Comparison of ENCODE assay signal across 22 cellular contexts in genomic region chr10:27413387-27413786, GRCh38.
"Had no signal": no experiment of that assay in that cellular context is flagged by ENCODE, and none has a peak within 500 bp of the region (broad histone marks: within the 10 kb centered on the region; RNA-seq: fewer than 3 reads in every experiment).

No MANE protein-coding gene starts in this region.

- H3K27ac ChIP-seq: brain microvascular endothelial cell, epithelial cell of prostate, neutrophil, right atrium auricular region, stomach, testis had no signal

- H3K4me3 Mint-ChIP-seq: activated CD4-positive, alpha-beta T cell treated with anti-CD3 and anti-CD28 coated beads, Interleukin-2, amount 10 ng/mL, durations not matched to agents 7 days and 5 days; activated CD8-positive, alpha-beta T cell treated with anti-CD3 and anti-CD28 coated beads, Interleukin-2, amount 10 ng/mL, durations not matched to agents 7 days and 5 days; activated naive CD8-positive, alpha-beta T cell treated with anti-CD3 and anti-CD28 coated beads, Interleukin-2, amount 10 ng/mL, durations not matched to agents 7 days and 5 days; activated T-cell treated with anti-CD3 and anti-CD28 coated beads, Interleukin-2, amount 50 U/mL, for 24 hours; endodermal cell; natural killer cell; type B pancreatic cell had no signal

- DNase-seq: activated CD4-positive, alpha-beta T cell treated with anti-CD3 and anti-CD28 coated beads, Interleukin-2, amount 10 ng/mL, durations not matched to agents 7 days and 5 days; activated CD8-positive, alpha-beta T cell treated with anti-CD3 and anti-CD28 coated beads, Interleukin-2, amount 10 ng/mL, durations not matched to agents 7 days and 5 days; activated naive CD4-positive, alpha-beta T cell treated with Interleukin-2 at 50 U/mL for 16 hours; activated naive CD8-positive, alpha-beta T cell treated with anti-CD3 and anti-CD28 coated beads, Interleukin-2, amount 10 ng/mL, durations not matched to agents 7 days and 5 days; activated T-cell treated with anti-CD3 and anti-CD28 coated beads, Interleukin-2, amount 50 U/mL, for 24 hours; brain microvascular endothelial cell; central memory CD4-positive, alpha-beta T cell; endodermal cell; left cardiac atrium; natural killer cell; stimulated activated CD4-positive, alpha-beta T cell treated with anti-CD3 and anti-CD28 coated beads, Interleukin-15, amount 100 ng/mL, for 24 hours; stimulated activated CD4-positive, alpha-beta T cell treated with anti-CD3 and anti-CD28 coated beads, Interleukin-2, amount 100 ng/mL, for 48 hours; stomach; T1000; testis had no signal

- ATAC-seq: activated CD4-positive, CD25-positive, alpha-beta regulatory T cell treated with anti-CD3 and anti-CD28 coated beads, Interleukin-2, amount 50 U/mL, for 24 hours; activated CD8-positive, alpha-beta T cell treated with anti-CD3 and anti-CD28 coated beads, Interleukin-2, amount 10 ng/mL, durations not matched to agents 7 days and 5 days; left cardiac atrium; natural killer cell had no signal

- H3K9me3 ChIP-seq: neutrophil, testis had no signal

- H3K27me3 ChIP-seq: brain microvascular endothelial cell, testis had no signal

- H3K9me3 Mint-ChIP-seq: activated CD4-positive, alpha-beta T cell treated with anti-CD3 and anti-CD28 coated beads, Interleukin-2, amount 10 ng/mL, durations not matched to agents 7 days and 5 days; activated naive CD8-positive, alpha-beta T cell treated with anti-CD3 and anti-CD28 coated beads, Interleukin-2, amount 10 ng/mL, durations not matched to agents 7 days and 5 days; activated T-cell treated with anti-CD3 and anti-CD28 coated beads, Interleukin-2, amount 50 U/mL, for 24 hours; activated T-helper 2 cell treated with anti-CD3 and anti-CD28 coated beads, Interferon-gamma antibody, Interleukin-2, Interleukin-4, amounts not matched to agents 10 μg/mL and 5 μg/mL and 100 μg/mL, durations not matched to agents 14 hours and 24 hours and 36 hours; natural killer cell; type B pancreatic cell had no signal

- H3K27ac Mint-ChIP-seq: activated CD4-positive, alpha-beta T cell treated with anti-CD3 and anti-CD28 coated beads, Interleukin-2, amount 10 ng/mL, durations not matched to agents 7 days and 5 days; activated CD8-positive, alpha-beta T cell treated with anti-CD3 and anti-CD28 coated beads, Interleukin-2, amount 10 ng/mL, durations not matched to agents 7 days and 5 days; activated naive CD8-positive, alpha-beta T cell treated with anti-CD3 and anti-CD28 coated beads, Interleukin-2, amount 10 ng/mL, durations not matched to agents 7 days and 5 days; activated T-cell treated with anti-CD3 and anti-CD28 coated beads, Interleukin-2, amount 50 U/mL, for 24 hours; activated T-helper 2 cell treated with anti-CD3 and anti-CD28 coated beads, Interferon-gamma antibody, Interleukin-2, Interleukin-4, amounts not matched to agents 10 μg/mL and 5 μg/mL and 100 μg/mL, durations not matched to agents 14 hours and 24 hours and 36 hours; endodermal cell; natural killer cell; type B pancreatic cell had no signal

- H3K4me1 Mint-ChIP-seq: activated CD4-positive, alpha-beta T cell treated with anti-CD3 and anti-CD28 coated beads, Interleukin-2, amount 10 ng/mL, durations not matched to agents 7 days and 5 days; activated naive CD8-positive, alpha-beta T cell treated with anti-CD3 and anti-CD28 coated beads, Interleukin-2, amount 10 ng/mL, durations not matched to agents 7 days and 5 days; natural killer cell had no signal

- H3K4me1 ChIP-seq: right atrium auricular region, stomach, testis had no signal

- H3K36me3 Mint-ChIP-seq: activated naive CD8-positive, alpha-beta T cell treated with anti-CD3 and anti-CD28 coated beads, Interleukin-2, amount 10 ng/mL, durations not matched to agents 7 days and 5 days; natural killer cell; type B pancreatic cell had no signal

- H3K27me3 Mint-ChIP-seq: type B pancreatic cell had no signal

- H3K4me3 ChIP-seq: lung, right atrium auricular region, stomach had no signal

- H3K36me3 ChIP-seq: brain microvascular endothelial cell, neutrophil, right atrium auricular region, stomach had no signal
